Comparison of ENCODE assay signal across 1 cellular context in genomic region chr5:3197699-3198098, GRCh38.
TF ChIP-seq lines count a peak whose summit lies in the region.

No MANE protein-coding gene starts in this region.

TF ChIP-seq in GM23338, 12 proteins besides CTCF, POLR2A, EP300 and RAD21 (continued from another document):
- no peak for TF ChIP-seq ZNF462 (CRISPR knock-in tag; IDR thresholded peaks at IDR 0.05)
- no peak for TF ChIP-seq JUNB (IDR thresholded peaks at IDR 0.05; ENCODE audit: unreplicated experiment)
- TF ChIP-seq CREB1 (CRISPR knock-in tag; IDR thresholded peaks at IDR 0.05; ENCODE audit: low read depth): no peak
- TF ChIP-seq ETS1 (IDR thresholded peaks at IDR 0.05): no peak
